1 cellular context compared by ENCODE assay signal in the genomic region with DNA sequence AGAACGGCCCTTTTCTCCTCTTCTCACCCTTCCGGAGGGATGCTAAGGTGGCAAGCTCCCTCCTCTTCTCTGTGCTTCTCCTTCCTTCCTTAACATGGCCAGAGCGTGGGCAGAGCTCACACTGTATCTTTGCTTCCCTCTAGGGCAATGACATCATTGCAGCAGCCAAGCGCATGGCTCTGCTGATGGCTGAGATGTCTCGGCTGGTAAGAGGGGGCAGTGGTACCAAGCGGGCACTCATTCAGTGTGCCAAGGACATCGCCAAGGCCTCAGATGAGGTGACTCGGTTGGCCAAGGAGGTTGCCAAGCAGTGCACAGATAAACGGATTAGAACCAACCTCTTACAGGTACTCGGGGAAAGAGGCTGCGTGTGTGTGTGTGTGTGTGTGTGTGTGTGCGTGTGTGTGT.
TF ChIP-seq lines count a peak whose summit lies in the region.

No MANE protein-coding gene starts in this region.

TF ChIP-seq in GM23338, 12 proteins besides CTCF, POLR2A, EP300 and RAD21 (continued from another document):
- TF ChIP-seq, protein P1, sequence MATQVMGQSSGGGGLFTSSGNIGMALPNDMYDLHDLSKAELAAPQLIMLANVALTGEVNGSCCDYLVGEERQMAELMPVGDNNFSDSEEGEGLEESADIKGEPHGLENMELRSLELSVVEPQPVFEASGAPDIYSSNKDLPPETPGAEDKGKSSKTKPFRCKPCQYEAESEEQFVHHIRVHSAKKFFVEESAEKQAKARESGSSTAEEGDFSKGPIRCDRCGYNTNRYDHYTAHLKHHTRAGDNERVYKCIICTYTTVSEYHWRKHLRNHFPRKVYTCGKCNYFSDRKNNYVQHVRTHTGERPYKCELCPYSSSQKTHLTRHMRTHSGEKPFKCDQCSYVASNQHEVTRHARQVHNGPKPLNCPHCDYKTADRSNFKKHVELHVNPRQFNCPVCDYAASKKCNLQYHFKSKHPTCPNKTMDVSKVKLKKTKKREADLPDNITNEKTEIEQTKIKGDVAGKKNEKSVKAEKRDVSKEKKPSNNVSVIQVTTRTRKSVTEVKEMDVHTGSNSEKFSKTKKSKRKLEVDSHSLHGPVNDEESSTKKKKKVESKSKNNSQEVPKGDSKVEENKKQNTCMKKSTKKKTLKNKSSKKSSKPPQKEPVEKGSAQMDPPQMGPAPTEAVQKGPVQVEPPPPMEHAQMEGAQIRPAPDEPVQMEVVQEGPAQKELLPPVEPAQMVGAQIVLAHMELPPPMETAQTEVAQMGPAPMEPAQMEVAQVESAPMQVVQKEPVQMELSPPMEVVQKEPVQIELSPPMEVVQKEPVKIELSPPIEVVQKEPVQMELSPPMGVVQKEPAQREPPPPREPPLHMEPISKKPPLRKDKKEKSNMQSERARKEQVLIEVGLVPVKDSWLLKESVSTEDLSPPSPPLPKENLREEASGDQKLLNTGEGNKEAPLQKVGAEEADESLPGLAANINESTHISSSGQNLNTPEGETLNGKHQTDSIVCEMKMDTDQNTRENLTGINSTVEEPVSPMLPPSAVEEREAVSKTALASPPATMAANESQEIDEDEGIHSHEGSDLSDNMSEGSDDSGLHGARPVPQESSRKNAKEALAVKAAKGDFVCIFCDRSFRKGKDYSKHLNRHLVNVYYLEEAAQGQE (IDR thresholded peaks at IDR 0.05; ENCODE audit: unreplicated experiment): no peak
- TF ChIP-seq EZH2 (IDR thresholded peaks at IDR 0.05; ENCODE audit: low read depth, unreplicated experiment) (no peak), CREB1 (CRISPR knock-in tag; IDR thresholded peaks at IDR 0.05; ENCODE audit: low read depth) (no peak), NANOG (IDR thresholded peaks at IDR 0.05; ENCODE audit: borderline replicate concordance) (no peak), ZNF331 (CRISPR knock-in tag; IDR thresholded peaks at IDR 0.05; ENCODE audit: low read depth) (no peak)
- TF ChIP-seq, protein P2, sequence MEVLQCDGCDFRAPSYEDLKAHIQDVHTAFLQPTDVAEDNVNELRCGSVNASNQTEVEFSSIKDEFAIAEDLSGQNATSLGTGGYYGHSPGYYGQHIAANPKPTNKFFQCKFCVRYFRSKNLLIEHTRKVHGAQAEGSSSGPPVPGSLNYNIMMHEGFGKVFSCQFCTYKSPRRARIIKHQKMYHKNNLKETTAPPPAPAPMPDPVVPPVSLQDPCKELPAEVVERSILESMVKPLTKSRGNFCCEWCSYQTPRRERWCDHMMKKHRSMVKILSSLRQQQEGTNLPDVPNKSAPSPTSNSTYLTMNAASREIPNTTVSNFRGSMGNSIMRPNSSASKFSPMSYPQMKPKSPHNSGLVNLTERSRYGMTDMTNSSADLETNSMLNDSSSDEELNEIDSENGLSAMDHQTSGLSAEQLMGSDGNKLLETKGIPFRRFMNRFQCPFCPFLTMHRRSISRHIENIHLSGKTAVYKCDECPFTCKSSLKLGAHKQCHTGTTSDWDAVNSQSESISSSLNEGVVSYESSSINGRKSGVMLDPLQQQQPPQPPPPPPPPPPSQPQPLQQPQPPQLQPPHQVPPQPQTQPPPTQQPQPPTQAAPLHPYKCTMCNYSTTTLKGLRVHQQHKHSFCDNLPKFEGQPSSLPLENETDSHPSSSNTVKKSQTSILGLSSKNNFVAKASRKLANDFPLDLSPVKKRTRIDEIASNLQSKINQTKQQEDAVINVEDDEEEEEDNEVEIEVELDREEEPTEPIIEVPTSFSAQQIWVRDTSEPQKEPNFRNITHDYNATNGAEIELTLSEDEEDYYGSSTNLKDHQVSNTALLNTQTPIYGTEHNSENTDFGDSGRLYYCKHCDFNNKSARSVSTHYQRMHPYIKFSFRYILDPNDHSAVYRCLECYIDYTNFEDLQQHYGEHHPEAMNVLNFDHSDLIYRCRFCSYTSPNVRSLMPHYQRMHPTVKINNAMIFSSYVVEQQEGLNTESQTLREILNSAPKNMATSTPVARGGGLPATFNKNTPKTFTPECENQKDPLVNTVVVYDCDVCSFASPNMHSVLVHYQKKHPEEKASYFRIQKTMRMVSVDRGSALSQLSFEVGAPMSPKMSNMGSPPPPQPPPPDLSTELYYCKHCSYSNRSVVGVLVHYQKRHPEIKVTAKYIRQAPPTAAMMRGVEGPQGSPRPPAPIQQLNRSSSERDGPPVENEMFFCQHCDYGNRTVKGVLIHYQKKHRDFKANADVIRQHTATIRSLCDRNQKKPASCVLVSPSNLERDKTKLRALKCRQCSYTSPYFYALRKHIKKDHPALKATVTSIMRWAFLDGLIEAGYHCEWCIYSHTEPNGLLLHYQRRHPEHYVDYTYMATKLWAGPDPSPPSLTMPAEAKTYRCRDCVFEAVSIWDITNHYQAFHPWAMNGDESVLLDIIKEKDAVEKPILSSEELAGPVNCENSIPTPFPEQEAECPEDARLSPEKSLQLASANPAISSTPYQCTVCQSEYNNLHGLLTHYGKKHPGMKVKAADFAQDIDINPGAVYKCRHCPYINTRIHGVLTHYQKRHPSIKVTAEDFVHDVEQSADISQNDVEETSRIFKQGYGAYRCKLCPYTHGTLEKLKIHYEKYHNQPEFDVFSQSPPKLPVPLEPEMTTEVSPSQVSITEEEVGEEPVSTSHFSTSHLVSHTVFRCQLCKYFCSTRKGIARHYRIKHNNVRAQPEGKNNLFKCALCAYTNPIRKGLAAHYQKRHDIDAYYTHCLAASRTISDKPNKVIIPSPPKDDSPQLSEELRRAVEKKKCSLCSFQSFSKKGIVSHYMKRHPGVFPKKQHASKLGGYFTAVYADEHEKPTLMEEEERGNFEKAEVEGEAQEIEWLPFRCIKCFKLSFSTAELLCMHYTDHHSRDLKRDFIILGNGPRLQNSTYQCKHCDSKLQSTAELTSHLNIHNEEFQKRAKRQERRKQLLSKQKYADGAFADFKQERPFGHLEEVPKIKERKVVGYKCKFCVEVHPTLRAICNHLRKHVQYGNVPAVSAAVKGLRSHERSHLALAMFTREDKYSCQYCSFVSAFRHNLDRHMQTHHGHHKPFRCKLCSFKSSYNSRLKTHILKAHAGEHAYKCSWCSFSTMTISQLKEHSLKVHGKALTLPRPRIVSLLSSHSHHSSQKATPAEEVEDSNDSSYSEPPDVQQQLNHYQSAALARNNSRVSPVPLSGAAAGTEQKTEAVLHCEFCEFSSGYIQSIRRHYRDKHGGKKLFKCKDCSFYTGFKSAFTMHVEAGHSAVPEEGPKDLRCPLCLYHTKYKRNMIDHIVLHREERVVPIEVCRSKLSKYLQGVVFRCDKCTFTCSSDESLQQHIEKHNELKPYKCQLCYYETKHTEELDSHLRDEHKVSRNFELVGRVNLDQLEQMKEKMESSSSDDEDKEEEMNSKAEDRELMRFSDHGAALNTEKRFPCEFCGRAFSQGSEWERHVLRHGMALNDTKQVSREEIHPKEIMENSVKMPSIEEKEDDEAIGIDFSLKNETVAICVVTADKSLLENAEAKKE (CRISPR knock-in tag; IDR thresholded peaks at IDR 0.05): no peak
